8 cellular contexts compared by ENCODE assay signal in the genomic region with DNA sequence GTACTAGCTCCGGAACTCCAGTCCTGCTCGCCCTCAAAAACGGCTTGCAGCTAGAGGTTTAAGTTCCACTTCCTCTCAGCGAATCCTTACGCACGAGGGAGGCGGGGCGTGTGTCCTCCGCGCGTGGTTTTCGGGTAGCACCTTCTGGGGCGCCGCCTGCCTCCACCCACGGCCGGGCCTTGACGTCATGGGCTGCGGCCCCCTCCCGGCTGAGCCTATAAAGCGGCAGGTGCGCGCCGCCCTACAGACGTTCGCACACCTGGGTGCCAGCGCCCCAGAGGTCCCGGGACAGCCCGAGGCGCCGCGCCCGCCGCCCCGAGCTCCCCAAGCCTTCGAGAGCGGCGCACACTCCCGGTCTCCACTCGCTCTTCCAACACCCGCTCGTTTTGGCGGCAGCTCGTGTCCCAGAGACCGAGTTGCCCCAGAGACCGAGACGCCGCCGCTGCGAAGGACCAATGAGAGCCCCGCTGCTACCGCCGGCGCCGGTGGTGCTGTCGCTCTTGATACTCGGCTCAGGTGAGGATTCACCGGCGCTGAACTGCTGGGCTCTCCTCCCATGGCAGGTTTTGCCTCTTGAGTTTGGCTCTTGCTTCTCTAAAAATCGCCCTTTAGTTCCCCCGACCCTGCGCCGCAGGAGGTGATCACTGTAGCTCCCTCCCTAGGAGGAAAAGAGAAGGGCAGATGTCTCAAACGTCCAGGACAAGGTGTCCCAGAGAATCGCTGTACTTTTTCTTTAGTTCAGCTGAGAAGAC. TPM values are rescaled to one million over a fixed set of nuclear protein-coding genes. Genes with fewer than 3 reads are reported as not detected.
DNase-seq lines count a peak whose midpoint lies in the region; ATAC-seq, FAIRE-seq and TF ChIP-seq lines count a peak whose summit lies in the region.

AREG (plus strand) TSS at position 246 of the 752 bp plus-strand sequence; CDS start at position 456, 210 bp downstream.

- no peaks in the 10 kb centered on the region for H3K27me3 ChIP-seq in testis

- no peaks in the 10 kb centered on the region for H3K36me3 ChIP-seq in testis (ENCODE audit: low read depth, missing control alignments)

- H3K27ac Mint-ChIP-seq in CD14-positive monocyte: peak within 1 kb of the TSS; percentile 86 to 97 (median 96)

- TF ChIP-seq POLR2A in testis (IDR thresholded peaks at IDR 0.05): no peak

- peaks cover 0 to 4% (median 0%) of the 10 kb centered on the region in 7 donors for H3K9me3 Mint-ChIP-seq in CD14-positive monocyte

- 0 to 1% methylated on average over 13 to 57 of the region's 64 CpGs for WGBS in testis, 2 donors

- no peaks in the 10 kb centered on the region for H3K4me1 ChIP-seq in testis

- peak within 1 kb of the TSS; percentile 54 to 68 for H3K4me3 ChIP-seq in testis

- TF ChIP-seq CTCF in CD14-positive monocyte (IDR thresholded peaks at IDR 0.05): peak; percentile 81
- TF ChIP-seq CTCF in omental fat pad (IDR thresholded peaks at IDR 0.05): no peak
- peak in 1 of 3 experiments; percentile 29 for TF ChIP-seq CTCF in testis (IDR thresholded peaks at IDR 0.05)

- ATAC-seq in GM19328 (IDR thresholded peaks at IDR 0.05; ENCODE audit: unreplicated experiment) (peak; percentile 88), HG03442 (IDR thresholded peaks at IDR 0.05; ENCODE audit: unreplicated experiment) (peak; percentile 87), omental fat pad (ENCODE audit: low FRiP score) (peak; percentile 98)

- peak within 1 kb of the TSS; percentile 96 to 99 for H3K4me3 Mint-ChIP-seq in CD14-positive monocyte

- H3K9me3 ChIP-seq in testis: no peaks in the 10 kb centered on the region

- intact Hi-C loops in CD14-positive monocyte (cut with micrococcal nuclease) (loop anchor here (5.0 to 10.0 kb wide), 3 partner anchors 50 to 123 kb away; no protein-coding TSS in a partner anchor), testis (cut with DNase I; ENCODE audit: low total_unique reads) (no loop called here)

- H3K4me1 Mint-ChIP-seq in CD14-positive monocyte: peaks cover 13% of the 10 kb centered on the region

- no peak for FAIRE-seq in RCC 7860 (lab: Jason Lieb, UNC)

- peaks cover 0 to 5% (median 2%) of the 10 kb centered on the region in 3 donors for H3K27me3 Mint-ChIP-seq in CD14-positive monocyte (ENCODE audit: low read depth in 3 of 3)

- H3K27ac ChIP-seq in testis: peak within 1 kb of the TSS; percentile 27 to 70

- H3K36me3 Mint-ChIP-seq in CD14-positive monocyte: no peaks in the 10 kb centered on the region

- DNase-seq in CD14-positive monocyte (ENCODE audit: low spot score) (peak; percentile 83), RCC 7860 (ENCODE audit: low spot score) (peak; percentile 37), foreskin melanocyte (peak; percentile 9), omental fat pad (ENCODE audit: low spot score) (peak; percentile 63), testis (peak; percentile 88)
- peak; percentile 83 for DNase-seq in activated T-helper 9 cell treated with anti-CD3 and anti-CD28 coated beads, Interleukin-2, amount 50 U/mL, for 16 hours (ENCODE audit: low read depth)

RNA-seq across cellular contexts. Expression of gene AREG, which starts in this region (rescaled TPM):
- 1 to 10 TPM; 4.2 to 9.2 TPM for polyA plus RNA-seq in CD14-positive monocyte
- total RNA-seq in omental fat pad: 100 to 1,000 TPM in 1 of 4 donors, 10 to 100 TPM in 3; 31.2 to 202 (median 43.7) TPM
- total RNA-seq in testis: 10 to 100 TPM; 13.0 to 14.2 TPM
- polyA plus RNA-seq in testis (ENCODE audit: insufficient read depth, low read depth, low replicate concordance): 16.4 TPM

Comparison
In these comparisons a context has a peak if more than half of its experiments do, and no peak if none do; other contexts are left out.
1. Peak in every context shown above with its lines: DNase-seq, ATAC-seq, H3K4me3 ChIP-seq and H3K27ac ChIP-seq.
2. DNase-seq: peak in every context shown above with its lines; median percentile 88 in testis; 83 in CD14-positive monocyte; 83 in activated T-helper 9 cell treated with anti-CD3 and anti-CD28 coated beads, Interleukin-2, amount 50 U/mL, for 16 hours; 63 in omental fat pad; 37 in RCC 7860; 9 in foreskin melanocyte.